Comparison of ENCODE assay signal across 1 cellular context in genomic region chrX:99271641-99272040, GRCh38.
TF ChIP-seq lines count a peak whose summit lies in the region.

No MANE protein-coding gene starts in this region.

TF ChIP-seq in GM23338, 12 proteins besides CTCF, POLR2A, EP300 and RAD21 (continued from another document):
- no peak for TF ChIP-seq ZNF462 (CRISPR knock-in tag; IDR thresholded peaks at IDR 0.05)
- no peak for TF ChIP-seq EZH2 (IDR thresholded peaks at IDR 0.05; ENCODE audit: low read depth, unreplicated experiment)
- TF ChIP-seq JUNB (IDR thresholded peaks at IDR 0.05; ENCODE audit: unreplicated experiment) = no peak
- TF ChIP-seq POLR2AphosphoS5 (IDR thresholded peaks at IDR 0.05; ENCODE audit: low read depth) = no peak
- no peak for TF ChIP-seq CREB1 (CRISPR knock-in tag; IDR thresholded peaks at IDR 0.05; ENCODE audit: low read depth)
